ENCODE assay signal across 8 cellular contexts in the genomic region with DNA sequence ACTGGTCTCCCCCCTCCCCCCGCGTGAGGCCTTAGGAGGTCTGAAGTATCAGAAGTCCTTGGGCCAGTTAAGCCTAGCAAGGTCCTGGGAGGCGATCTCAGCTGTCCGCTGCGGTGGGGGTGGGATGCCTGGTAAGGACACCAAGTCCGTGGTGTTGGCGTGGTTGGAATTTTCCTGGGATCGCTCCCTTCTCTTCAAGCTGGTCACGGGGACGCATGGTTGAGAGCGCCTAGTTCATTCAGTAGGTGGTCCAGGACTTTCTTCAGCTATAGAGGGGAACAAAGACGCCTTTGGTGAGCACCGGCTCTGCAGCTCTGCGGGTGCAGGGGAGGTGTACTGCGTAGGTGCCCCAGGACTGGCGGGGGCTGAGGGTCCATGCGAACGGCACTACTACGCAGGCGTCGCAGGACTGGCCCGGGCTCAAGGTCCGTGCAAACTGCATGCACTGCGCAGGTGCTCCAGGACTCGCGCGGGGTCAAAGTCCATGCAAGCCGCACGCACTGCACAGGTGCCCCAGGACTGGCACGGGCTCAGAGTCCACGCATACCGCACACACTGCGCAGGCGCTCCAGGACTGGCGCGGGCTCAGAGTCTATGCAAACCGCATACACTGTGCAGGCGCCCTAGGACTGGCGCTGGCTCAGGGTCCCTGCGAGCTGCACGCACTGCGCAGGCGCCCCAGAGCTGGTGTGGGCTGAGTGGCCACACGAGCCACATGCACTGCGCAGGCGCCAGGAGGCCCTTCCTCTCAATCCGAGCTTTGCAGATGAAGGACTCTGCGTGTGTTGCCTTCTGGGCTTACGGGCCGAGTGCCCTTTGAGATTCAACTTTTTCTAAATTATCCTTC. TPM values are rescaled to one million over a fixed set of nuclear protein-coding genes. Genes with fewer than 3 reads are reported as not detected.
A peak's percentile ranks its signal among the peaks of the same experiment; 100 is the strongest.
DNase-seq lines count a peak whose midpoint lies in the region; ATAC-seq and TF ChIP-seq lines count a peak whose summit lies in the region.

No MANE protein-coding gene starts in this region.

- no peak for TF ChIP-seq EP300 in esophagus muscularis mucosa (IDR thresholded peaks at IDR 0.05)
- no peak for TF ChIP-seq EP300 in stomach (IDR thresholded peaks at IDR 0.05)

- no peaks in the 10 kb centered on the region for H3K9me3 Mint-ChIP-seq in activated T-cell treated with anti-CD3 and anti-CD28 coated beads, Interleukin-2, amount 50 U/mL, for 24 hours
- no peaks in the 10 kb centered on the region for H3K9me3 Mint-ChIP-seq in natural killer cell treated with Interleukin-12 subunit alpha and Interleukin-12 subunit beta and Interleukin-15 and Interleukin-18, amount 100 ng/mL, for 72 hours

- intact Hi-C loops in esophagus muscularis mucosa (cut with DNase I) (loop anchor here (5.0 to 10.0 kb wide), 2 partner anchors 57 to 201 kb away; partner anchors contain the start of gene PSMG1), stomach (cut with DNase I; ENCODE audit: low total_unique reads) (no loop called here)

- no peaks in the 10 kb centered on the region for H3K27me3 ChIP-seq in esophagus muscularis mucosa
- no peaks in the 10 kb centered on the region for H3K27me3 ChIP-seq in stomach
- no peaks in the 10 kb centered on the region for H3K27me3 ChIP-seq in H7 (ENCODE audit: control insufficient read depth, insufficient read depth, low read length)

- peak overlapping the region; percentile 75 to 84 (median 79) for H3K27ac ChIP-seq in esophagus muscularis mucosa (replicated peaks in 1 of 4)
- peak overlapping the region; percentile 65 to 85 (median 76) for H3K27ac ChIP-seq in stomach

- 62% methylated on average over 30 of the region's 50 CpGs for WGBS in esophagus muscularis mucosa
- 43 to 64% (median 60%) methylated on average over 10 to 50 of the region's 50 CpGs for WGBS in stomach, 5 donors

- DNase-seq in NCI-H524 treated with DMSO at 0.1 percent for 48 hours (lab: John Stamatoyannopoulos, UW) (peak; percentile 15), esophagus muscularis mucosa (ENCODE audit: extremely low spot score) (no peak), stomach (peak; percentile 92), H7 (no peak)
- DNase-seq in activated T-cell treated with anti-CD3 and anti-CD28 coated beads, Interleukin-2, amount 50 U/mL, for 24 hours = peak; percentile 69
- peak; percentile 82 for DNase-seq in natural killer cell treated with Interleukin-12 subunit alpha and Interleukin-12 subunit beta and Interleukin-15 and Interleukin-18, amount 100 ng/mL, for 72 hours (ENCODE audit: low spot score)

- peaks cover 8% of the 10 kb centered on the region for H3K36me3 Mint-ChIP-seq in activated T-cell treated with anti-CD3 and anti-CD28 coated beads, Interleukin-2, amount 50 U/mL, for 24 hours (ENCODE audit: low read depth)
- H3K36me3 Mint-ChIP-seq in natural killer cell treated with Interleukin-12 subunit alpha and Interleukin-12 subunit beta and Interleukin-15 and Interleukin-18, amount 100 ng/mL, for 72 hours = no peaks in the 10 kb centered on the region

- ATAC-seq in GM18867 (IDR thresholded peaks at IDR 0.05; ENCODE audit: unreplicated experiment) (peak; percentile 44), GM21737 (IDR thresholded peaks at IDR 0.05; ENCODE audit: unreplicated experiment) (no peak)
- ATAC-seq in natural killer cell treated with Interleukin-12 subunit alpha and Interleukin-12 subunit beta and Interleukin-15 and Interleukin-18, amount 100 ng/mL, for 72 hours = peak; percentile 80 to 84

- peak overlapping the region; percentile 68 for H3K4me3 Mint-ChIP-seq in activated T-cell treated with anti-CD3 and anti-CD28 coated beads, Interleukin-2, amount 50 U/mL, for 24 hours
- H3K4me3 Mint-ChIP-seq in natural killer cell treated with Interleukin-12 subunit alpha and Interleukin-12 subunit beta and Interleukin-15 and Interleukin-18, amount 100 ng/mL, for 72 hours = peak overlapping the region; percentile 67

- no peaks in the 10 kb centered on the region for H3K27me3 Mint-ChIP-seq in activated T-cell treated with anti-CD3 and anti-CD28 coated beads, Interleukin-2, amount 50 U/mL, for 24 hours
- H3K27me3 Mint-ChIP-seq in natural killer cell treated with Interleukin-12 subunit alpha and Interleukin-12 subunit beta and Interleukin-15 and Interleukin-18, amount 100 ng/mL, for 72 hours = no peaks in the 10 kb centered on the region

- TF ChIP-seq POLR2A in esophagus muscularis mucosa (IDR thresholded peaks at IDR 0.05; ENCODE audit: low read depth) (no peak), stomach (IDR thresholded peaks at IDR 0.05) (no peak)

- peaks cover 52% of the 10 kb centered on the region for H3K4me1 Mint-ChIP-seq in activated T-cell treated with anti-CD3 and anti-CD28 coated beads, Interleukin-2, amount 50 U/mL, for 24 hours (ENCODE audit: low read depth)
- peaks cover 28 to 53% of the 10 kb centered on the region in 2 donors for H3K4me1 Mint-ChIP-seq in natural killer cell treated with Interleukin-12 subunit alpha and Interleukin-12 subunit beta and Interleukin-15 and Interleukin-18, amount 100 ng/mL, for 72 hours (ENCODE audit: low read depth in 2 of 2)

- H3K36me3 ChIP-seq in esophagus muscularis mucosa = peaks cover 0 to 18% (median 3%) of the 10 kb centered on the region in 4 donors
- peaks cover 0 to under 1% (median under 1%) of the 10 kb centered on the region in 4 donors for H3K36me3 ChIP-seq in stomach
- no peaks in the 10 kb centered on the region; the same call in 1 of the 2 replicates for H3K36me3 ChIP-seq in H7 (replicated peaks; ENCODE audit: control insufficient read depth, insufficient read depth, low read length)

- H3K4me1 ChIP-seq in esophagus muscularis mucosa = peaks cover 42 to 87% (median 73%) of the 10 kb centered on the region in 4 donors
- peaks cover 14 to 75% (median 62%) of the 10 kb centered on the region in 4 donors for H3K4me1 ChIP-seq in stomach

- H3K4me3 ChIP-seq in esophagus muscularis mucosa (peak overlapping the region; percentile 37 to 55 (median 44)), stomach (peak overlapping the region; percentile 32 to 39 (median 36)), H7 (ENCODE audit: insufficient read depth, low read depth, low read length) (no peak overlapping the region)

- no peak for TF ChIP-seq CTCF in esophagus muscularis mucosa (IDR thresholded peaks at IDR 0.05)
- no peak for TF ChIP-seq CTCF in stomach (IDR thresholded peaks at IDR 0.05)

- H3K9me3 ChIP-seq in esophagus muscularis mucosa (no peaks in the 10 kb centered on the region), stomach (no peaks in the 10 kb centered on the region)

- peak overlapping the region; percentile 85 for H3K27ac Mint-ChIP-seq in activated T-cell treated with anti-CD3 and anti-CD28 coated beads, Interleukin-2, amount 50 U/mL, for 24 hours
- peak overlapping the region in 1 of 2 donors; percentile 49 for H3K27ac Mint-ChIP-seq in natural killer cell treated with Interleukin-12 subunit alpha and Interleukin-12 subunit beta and Interleukin-15 and Interleukin-18, amount 100 ng/mL, for 72 hours

RNA-seq across cellular contexts. Expression of gene HMGN1, which starts 36.6 kb away (rescaled TPM):
- total RNA-seq in esophagus muscularis mucosa (10 to 100 TPM; 69.1 to 77.4 (median 72.1) TPM), stomach (100 to 1,000 TPM in 4 of 5 donors, 10 to 100 TPM in 1; 39.1 to 321 (median 133) TPM)
- total RNA-seq in natural killer cell treated with Interleukin-12 subunit alpha and Interleukin-12 subunit beta and Interleukin-15 and Interleukin-18, amount 100 ng/mL, for 72 hours = 100 to 1,000 TPM; 229 to 323 TPM
- polyA plus RNA-seq in stomach = 100 to 1,000 TPM; 128 to 148 (median 129) TPM
- 310 and 389 TPM in 2 replicates for total RNA-seq in H7 (2014; rRNA removed; shearing (Covaris generic))

Comparison
In these comparisons a context has a peak if more than half of its experiments do, and no peak if none do; other contexts are left out.
1. DNase-seq: peak in NCI-H524 treated with DMSO at 0.1 percent for 48 hours (single experiment), activated T-cell treated with anti-CD3 and anti-CD28 coated beads, Interleukin-2, amount 50 U/mL, for 24 hours (single experiment), natural killer cell treated with Interleukin-12 subunit alpha and Interleukin-12 subunit beta and Interleukin-15 and Interleukin-18, amount 100 ng/mL, for 72 hours (single experiment) and stomach (single experiment); none in esophagus muscularis mucosa (single experiment) and H7 (single experiment).